1 cellular context compared by ENCODE assay signal in the genomic region with DNA sequence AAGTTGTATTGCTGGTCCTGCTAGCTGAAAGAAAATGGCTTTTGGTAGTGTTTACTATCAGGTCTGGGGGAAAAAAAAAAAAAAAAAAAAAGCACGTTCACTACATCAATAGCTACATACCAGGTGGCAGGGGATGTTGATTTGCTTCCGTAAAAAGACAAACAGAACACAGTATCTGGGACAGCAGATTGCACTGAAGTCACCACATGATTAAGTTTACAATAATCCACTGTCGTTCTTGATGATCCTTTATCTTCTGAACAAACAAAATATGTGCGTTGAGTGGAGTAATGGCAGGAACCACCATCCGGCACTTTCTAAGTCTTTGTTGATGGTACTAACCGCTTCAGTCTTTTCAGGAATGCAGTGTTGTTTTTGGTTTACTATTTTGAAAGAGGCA.
TF ChIP-seq lines count a peak whose summit lies in the region.

No MANE protein-coding gene starts in this region.

TF ChIP-seq in K562, 482 proteins besides CTCF, POLR2A, EP300 and RAD21 (continued from another document):
- TF ChIP-seq KAT7 (CRISPR knock-in tag; IDR thresholded peaks at IDR 0.05; ENCODE audit: borderline replicate concordance) (no peak), GATA2 (CRISPR knock-in tag; IDR thresholded peaks at IDR 0.05) (peak; percentile 66), RCOR1 (IDR thresholded peaks at IDR 0.05; ENCODE audit: borderline replicate concordance in 1 of 2, low read depth in 2 of 2, low read length in 2 of 2) (peak in 1 of 2 experiments; percentile 63; a peak in 1 of 4 replicates), ARID1B (IDR thresholded peaks at IDR 0.05) (peak; percentile 79), MTA2 (IDR thresholded peaks at IDR 0.05; ENCODE audit: low read depth) (peak; percentile 58; the same call in 1 of the 2 replicates), SP1 (CRISPR knock-in tag; IDR thresholded peaks at IDR 0.05) (no peak; the same call in 1 of the 2 replicates), HNRNPL (IDR thresholded peaks at IDR 0.05; ENCODE audit: low read depth, low read length) (no peak)
